ENCODE assay signal across 8 cellular contexts in the genomic region with DNA sequence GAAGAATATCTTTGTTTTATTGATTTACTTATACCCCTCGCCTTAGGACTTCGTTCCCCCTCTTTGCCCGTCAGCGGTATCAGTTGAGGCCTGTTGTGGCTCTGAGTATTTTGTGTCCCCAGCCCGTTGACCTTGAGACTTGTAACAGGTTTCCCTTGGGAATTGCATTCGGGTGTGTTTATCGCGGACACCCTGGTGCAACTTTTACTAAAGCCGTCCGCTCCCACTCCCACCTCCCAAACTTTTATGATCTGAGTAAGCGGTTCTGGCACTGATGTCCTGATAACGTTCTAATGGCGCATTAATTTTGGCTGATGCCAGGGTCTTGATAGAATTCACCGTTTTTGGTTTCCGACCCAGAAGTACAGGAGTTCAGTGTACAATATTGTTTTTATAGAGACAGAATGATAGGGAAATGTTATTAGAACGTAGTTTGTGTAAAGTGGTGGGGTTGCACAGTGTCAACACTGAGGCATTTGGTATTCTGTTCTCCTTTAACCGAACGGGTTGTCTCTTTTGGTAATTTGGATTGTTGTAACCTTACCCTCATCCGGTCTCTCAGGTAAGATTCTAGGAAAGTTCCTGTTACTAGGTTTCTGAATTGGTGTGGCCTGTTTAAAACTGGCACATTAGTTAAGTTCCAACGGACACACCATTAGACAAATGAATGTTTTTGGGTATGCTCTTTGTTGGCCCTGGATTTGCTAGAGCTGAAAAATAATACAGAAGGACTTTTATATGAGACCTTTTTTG. TPM values are rescaled to one million over a fixed set of nuclear protein-coding genes. Genes with fewer than 3 reads are reported as not detected.
DNase-seq lines count a peak whose midpoint lies in the region; ATAC-seq and TF ChIP-seq lines count a peak whose summit lies in the region.

No MANE protein-coding gene starts in this region.

- peak overlapping the region; percentile 89 for H3K27ac ChIP-seq in subcutaneous abdominal adipose tissue (ENCODE audit: low read depth, low read length)

- H3K4me3 ChIP-seq in cardiac fibroblast (replicated peaks in 1 of 2; ENCODE audit: low read depth in 2 of 2, low read length in 2 of 2) (peak overlapping the region; percentile 65 to 96), subcutaneous abdominal adipose tissue (ENCODE audit: low read depth in 1 of 5, low read length in 5 of 5) (peak overlapping the region; percentile 90 to 99 (median 94))

- peaks cover 16 to 44% (median 29%) of the 10 kb centered on the region in 5 donors for H3K36me3 ChIP-seq in subcutaneous abdominal adipose tissue (ENCODE audit: control insufficient read depth in 5 of 5, insufficient read depth in 5 of 5, low read length in 5 of 5)

- ATAC-seq in left colon: peak; percentile 33
- no peak for ATAC-seq in GM21515 (IDR thresholded peaks at IDR 0.05; ENCODE audit: unreplicated experiment)

- intact Hi-C loops in left colon (cut with DNase I, micrococcal nuclease): no loop called here

- TF ChIP-seq CTCF in cardiac fibroblast (IDR thresholded peaks at IDR 0.05; ENCODE audit: low read depth, low read length): no peak

- DNase-seq in NCI-H2081 (lab: John Stamatoyannopoulos, UW) (peak; percentile 11 to 19), NCI-H2081 treated with DMSO at 0.1 percent for 48 hours (lab: John Stamatoyannopoulos, UW) (no peak), NCI-H2171 treated with DMSO at 0.1 percent for 48 hours (lab: John Stamatoyannopoulos, UW) (peak; percentile 41), cardiac fibroblast (ENCODE audit: low read depth in 2 of 2) (peak; percentile 24), left colon (peak in 1 of 2 donors; percentile 37), ureter (ENCODE audit: low spot score) (no peak)

- H3K9ac ChIP-seq in subcutaneous abdominal adipose tissue (ENCODE audit: low read length in 5 of 5): peak overlapping the region; percentile 77 to 94 (median 93)

- no peaks in the 10 kb centered on the region for H3K27me3 ChIP-seq in subcutaneous abdominal adipose tissue (ENCODE audit: control insufficient read depth in 5 of 5, insufficient read depth in 4 of 5, low read length in 5 of 5)

- H3K9me3 ChIP-seq in subcutaneous abdominal adipose tissue (ENCODE audit: control insufficient read depth in 5 of 5, low read length in 5 of 5): no peaks in the 10 kb centered on the region

- H3K4me1 ChIP-seq in subcutaneous abdominal adipose tissue (ENCODE audit: control insufficient read depth in 5 of 5, insufficient read depth in 5 of 5, low read length in 5 of 5): peaks cover 0 to 31% (median 29%) of the 10 kb centered on the region in 5 donors

RNA-seq across cellular contexts. Expression of a gene that starts 47.8 kb away (rescaled TPM):
- total RNA-seq in left colon: 1 to 10 TPM; 1.5 to 4.5 TPM
- not detected for total RNA-seq in ureter

RNA-seq across cellular contexts. Expression of a gene that starts 48.1 kb away (rescaled TPM):
- total RNA-seq in left colon (10 to 100 TPM in 1 of 2 donors, 1 to 10 TPM in 1; 8.9 to 20.8 TPM), ureter (1.5 TPM)

RNA-seq across cellular contexts. Expression of a gene that starts 53.5 kb away (rescaled TPM):
- total RNA-seq in left colon (100 to 1,000 TPM; 407 to 410 TPM), ureter (146 TPM)

RNA-seq across cellular contexts. Expression of a gene that starts 54.0 kb away (rescaled TPM):
- total RNA-seq in left colon (not detected), ureter (not detected)

Comparison
In these comparisons a context has a peak if more than half of its experiments do, and no peak if none do; other contexts are left out.
1. DNase-seq: peak in NCI-H2081 (2 of 2), NCI-H2171 treated with DMSO at 0.1 percent for 48 hours (single experiment) and cardiac fibroblast (2 of 2); none in NCI-H2081 treated with DMSO at 0.1 percent for 48 hours (single experiment) and ureter (single experiment).